In genomic region chr7:141369422-141369821, GRCh38 we compare ENCODE assay signal across 16 cellular contexts.
A peak's percentile ranks its signal among the peaks of the same experiment; 100 is the strongest.
DNase-seq lines count a peak whose midpoint lies in the region; ATAC-seq and TF ChIP-seq lines count a peak whose summit lies in the region.
"Had no signal": no experiment of that assay in that cellular context is flagged by ENCODE, and none has a peak within 500 bp of the region (broad histone marks: within the 10 kb centered on the region; RNA-seq: fewer than 3 reads in every experiment).

No MANE protein-coding gene starts in this region.

- H3K4me3 ChIP-seq in adrenal gland (no peak overlapping the region), right atrium auricular region (no peak overlapping the region), psoas muscle (no peak overlapping the region), esophagus squamous epithelium (no peak overlapping the region)
- H3K4me3 ChIP-seq: dorsolateral prefrontal cortex, GM23248, spleen had no signal

- TF ChIP-seq CTCF in adrenal gland (IDR thresholded peaks at IDR 0.05) (no peak), right atrium auricular region (IDR thresholded peaks at IDR 0.05) (no peak), psoas muscle (IDR thresholded peaks at IDR 0.05) (no peak), esophagus squamous epithelium (IDR thresholded peaks at IDR 0.05) (no peak)

- H3K4me1 ChIP-seq in adrenal gland (replicated peaks in 1 of 2) (no peaks in the 10 kb centered on the region), right atrium auricular region (peaks cover 0 to 60% of the 10 kb centered on the region in 2 donors), psoas muscle (peaks cover 19% of the 10 kb centered on the region), esophagus squamous epithelium (peaks cover 0 to 36% (median 3%) of the 10 kb centered on the region in 3 donors)
- H3K4me1 ChIP-seq: spleen had no signal

- H3K27me3 ChIP-seq in adrenal gland (no peaks in the 10 kb centered on the region), right atrium auricular region (no peaks in the 10 kb centered on the region), psoas muscle (ENCODE audit: insufficient read depth in 3 of 3, low read length in 2 of 3) (no peaks in the 10 kb centered on the region), esophagus squamous epithelium (no peaks in the 10 kb centered on the region)
- H3K27me3 ChIP-seq: dorsolateral prefrontal cortex, spleen had no signal

- H3K9me3 ChIP-seq in adrenal gland (replicated peaks in 1 of 3) (no peaks in the 10 kb centered on the region), right atrium auricular region (no peaks in the 10 kb centered on the region), psoas muscle (no peaks in the 10 kb centered on the region), esophagus squamous epithelium (no peaks in the 10 kb centered on the region)
- H3K9me3 ChIP-seq: spleen had no signal

- no peak overlapping the region for H3K27ac ChIP-seq in adrenal gland
- peak overlapping the region; percentile 79 to 88 for H3K27ac ChIP-seq in right atrium auricular region
- peak overlapping the region; percentile 36 for H3K27ac ChIP-seq in psoas muscle
- peak overlapping the region in 2 of 4 donors; percentile 48 to 61 for H3K27ac ChIP-seq in esophagus squamous epithelium
- H3K27ac ChIP-seq: GM23248, spleen had no signal

- 53 to 72% (median 61%) methylated on average over 4 of the region's 4 CpGs for WGBS in adrenal gland, 4 donors
- 11 to 37% (median 15%) methylated on average over 4 of the region's 4 CpGs for WGBS in psoas muscle, 3 donors
- WGBS in esophagus squamous epithelium, 2 donors: 19 to 38% methylated on average over 4 of the region's 4 CpGs

- intact Hi-C loops in adrenal gland (cut with DNase I): no loop called here
- intact Hi-C loops in psoas muscle (cut with DNase I): no loop called here
- intact Hi-C loops in esophagus squamous epithelium (cut with DNase I): no loop called here

- peak in 2 of 4 donors; percentile 41 to 62 for ATAC-seq in psoas muscle
- no peak for ATAC-seq in HG02623 (IDR thresholded peaks at IDR 0.05; ENCODE audit: unreplicated experiment)
- ATAC-seq: activated CD8-positive, alpha-beta T cell treated with anti-CD3 and anti-CD28 coated beads, Interleukin-2, amount 10 ng/mL, durations not matched to agents 7 days and 5 days; activated T-helper 17 cell treated with anti-CD3 and anti-CD28 coated beads, Interleukin-2, amount 50 U/mL, for 72 hours; stimulated activated naive CD8-positive, alpha-beta T cell treated with anti-CD3 and anti-CD28 coated beads, Interleukin-15, Interleukin-2, amounts not matched to agents 100 U/mL and 50 U/mL, for 24 hours had no signal

- TF ChIP-seq POLR2A in adrenal gland (IDR thresholded peaks at IDR 0.05) (no peak), esophagus squamous epithelium (IDR thresholded peaks at IDR 0.05) (no peak)

- H3K36me3 ChIP-seq in adrenal gland (replicated peaks in 1 of 2) (no peaks in the 10 kb centered on the region), right atrium auricular region (no peaks in the 10 kb centered on the region), psoas muscle (ENCODE audit: insufficient read depth in 1 of 2, low read depth in 1 of 2) (no peaks in the 10 kb centered on the region), esophagus squamous epithelium (no peaks in the 10 kb centered on the region)
- H3K36me3 ChIP-seq: spleen had no signal

- DNase-seq in NCI-H1105 treated with DMSO at 0.1 percent for 48 hours (lab: John Stamatoyannopoulos, UW) (peak; percentile 66), adrenal gland (peak in 5 of 7 donors; percentile 11 to 57 (median 28)), right atrium auricular region (ENCODE audit: low spot score) (no peak), psoas muscle (no peak), NCI-H2227 (lab: John Stamatoyannopoulos, UW; ENCODE audit: unreplicated experiment) (no peak), esophagus squamous epithelium (lab: John Stamatoyannopoulos, UW) (no peak)
- DNase-seq: activated CD8-positive, alpha-beta T cell treated with anti-CD3 and anti-CD28 coated beads, Interleukin-2, amount 10 ng/mL, durations not matched to agents 7 days and 5 days; EL; GM23248; mesenchymal stem cell; occipital lobe; spleen; stimulated activated naive CD8-positive, alpha-beta T cell treated with anti-CD3 and anti-CD28 coated beads, Interleukin-15, Interleukin-2, amounts not matched to agents 100 U/mL and 50 U/mL, for 24 hours had no signal

Comparison
In these comparisons a context has a peak if more than half of its experiments do, and no peak if none do; other contexts are left out.
1. DNase-seq: peak in NCI-H1105 treated with DMSO at 0.1 percent for 48 hours (single experiment) and adrenal gland (5 of 7); none in right atrium auricular region (single experiment), psoas muscle (0 of 2), NCI-H2227 (single experiment) and esophagus squamous epithelium (single experiment).
2. H3K27ac ChIP-seq: peak in right atrium auricular region (2 of 2) and psoas muscle (single experiment); none in adrenal gland (0 of 5).